Comparison of ENCODE assay signal across 9 cellular contexts in the genomic region with DNA sequence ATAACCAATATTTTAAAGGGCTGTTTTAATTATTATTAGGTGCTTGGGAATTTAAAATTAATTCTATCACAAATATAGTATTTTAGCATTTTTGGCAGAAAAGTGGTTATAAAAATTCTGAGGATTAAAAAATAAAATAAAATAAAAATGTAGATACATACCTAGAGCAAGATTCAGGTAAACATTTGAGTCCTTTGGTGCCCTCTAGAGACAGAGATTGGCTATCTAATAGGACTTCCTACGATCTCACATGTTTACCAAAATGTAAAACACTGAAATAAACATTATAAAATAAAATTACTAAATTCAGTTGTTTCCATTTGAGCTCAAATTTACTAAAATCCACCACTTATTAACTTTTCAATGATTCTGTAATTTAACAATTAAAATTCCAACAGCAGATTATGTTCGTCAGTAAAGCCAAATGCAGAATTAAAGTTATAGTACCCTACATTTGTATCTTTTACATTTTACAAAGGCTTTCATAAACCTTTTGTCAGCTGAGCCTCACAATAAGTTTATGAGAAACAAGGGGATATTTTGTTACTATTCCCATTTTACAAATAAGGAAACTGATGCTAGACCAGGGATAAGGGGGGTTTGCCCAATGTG. TPM values are rescaled to one million over a fixed set of nuclear protein-coding genes. Genes with fewer than 3 reads are reported as not detected.
DNase-seq lines count a peak whose midpoint lies in the region; ATAC-seq and TF ChIP-seq lines count a peak whose summit lies in the region.
"Had no signal": no experiment of that assay in that cellular context is flagged by ENCODE, and none has a peak within 500 bp of the region (broad histone marks: within the 10 kb centered on the region; RNA-seq: fewer than 3 reads in every experiment).

No MANE protein-coding gene starts in this region.

- no peaks in the 10 kb centered on the region for H3K4me1 ChIP-seq in esophagus squamous epithelium

- peak in 4 of 6 experiments; percentile 10 to 42 (median 22) for TF ChIP-seq CTCF in esophagus squamous epithelium (IDR thresholded peaks at IDR 0.05)

- TF ChIP-seq POLR2A in esophagus squamous epithelium (IDR thresholded peaks at IDR 0.05), result no peak

- 46 to 52% methylated on average over 2 of the region's 2 CpGs for WGBS in esophagus squamous epithelium, 2 donors

- H3K27me3 ChIP-seq in esophagus squamous epithelium, result no peaks in the 10 kb centered on the region

- no peak for ATAC-seq in GM19023 (IDR thresholded peaks at IDR 0.05; ENCODE audit: unreplicated experiment)
- ATAC-seq: Right ventricle myocardium inferior had no signal

- H3K36me3 ChIP-seq in esophagus squamous epithelium, result peaks cover 0 to 16% (median 0%) of the 10 kb centered on the region in 3 donors

- H3K9me3 ChIP-seq in esophagus squamous epithelium, result no peaks in the 10 kb centered on the region

- no peak overlapping the region for H3K27ac ChIP-seq in esophagus squamous epithelium

- DNase-seq in NCI-H82 (lab: John Stamatoyannopoulos, UW), result peak; percentile 30
- DNase-seq in NCI-H82 treated with DMSO at 0.1 percent for 48 hours (lab: John Stamatoyannopoulos, UW; ENCODE audit: unreplicated experiment), result no peak
- peak; percentile 78 for DNase-seq in NCI-H69 (lab: John Stamatoyannopoulos, UW)
- no peak for DNase-seq in esophagus squamous epithelium (lab: John Stamatoyannopoulos, UW)
- DNase-seq in smooth muscle cell of the brain vasculature (ENCODE audit: low read depth, low spot score), result peak; percentile 24
- DNase-seq in posterior vena cava (ENCODE audit: low spot score), result no peak
- no peak for DNase-seq in SIG-M5 (lab: John Stamatoyannopoulos, UW)

- no peak overlapping the region for H3K4me3 ChIP-seq in esophagus squamous epithelium

- intact Hi-C loops in esophagus squamous epithelium (cut with DNase I) (no loop called here), posterior vena cava (cut with DNase I) (no loop called here)

RNA-seq across cellular contexts. Expression of gene SLC36A4, which starts 27.7 kb away (rescaled TPM):
- total RNA-seq in esophagus squamous epithelium (10 to 100 TPM in 2 of 4 donors, 1 to 10 TPM in 2; 5.7 to 16.6 (median 9.4) TPM), posterior vena cava (10 to 100 TPM; 20.6 to 30.4 TPM)

Comparison
In these comparisons a context has a peak if more than half of its experiments do, and no peak if none do; other contexts are left out.
1. DNase-seq: peak in NCI-H82 (single experiment), NCI-H69 (single experiment) and smooth muscle cell of the brain vasculature (single experiment); none in NCI-H82 treated with DMSO at 0.1 percent for 48 hours (single experiment), esophagus squamous epithelium (single experiment), posterior vena cava (single experiment) and SIG-M5 (single experiment).